Comparison of ENCODE assay signal across 8 cellular contexts in genomic region chr12:113152835-113153814, GRCh38. TPM values are rescaled to one million over a fixed set of nuclear protein-coding genes. Genes with fewer than 3 reads are reported as not detected.
DNase-seq lines count a peak whose midpoint lies in the region; ATAC-seq and TF ChIP-seq lines count a peak whose summit lies in the region.

No MANE protein-coding gene starts in this region.

- no peaks in the 10 kb centered on the region for H3K9me3 Mint-ChIP-seq in activated CD4-positive, alpha-beta T cell treated with anti-CD3 and anti-CD28 coated beads, Interleukin-2, amount 10 ng/mL, durations not matched to agents 24 days and 14 days

- peak; percentile 47 to 62 (median 53) for TF ChIP-seq CTCF in right lobe of liver (IDR thresholded peaks at IDR 0.05)

- H3K27me3 Mint-ChIP-seq in activated CD4-positive, alpha-beta T cell treated with anti-CD3 and anti-CD28 coated beads, Interleukin-2, amount 10 ng/mL, durations not matched to agents 24 days and 14 days: peaks cover 26% of the 10 kb centered on the region

- peaks cover 16% of the 10 kb centered on the region for H3K36me3 Mint-ChIP-seq in activated CD4-positive, alpha-beta T cell treated with anti-CD3 and anti-CD28 coated beads, Interleukin-2, amount 10 ng/mL, durations not matched to agents 24 days and 14 days (ENCODE audit: low read depth)

- no peaks in the 10 kb centered on the region for H3K9me3 ChIP-seq in right lobe of liver

- DNase-seq in GM03348 (ENCODE audit: low spot score) (peak; percentile 92), NCI-H460 (ENCODE audit: extremely low read depth, low read depth) (peak; percentile 74), dermis blood vessel endothelial cell (peak; percentile 81), right lobe of liver (peak; percentile 75 to 78 (median 76))
- DNase-seq in activated CD4-positive, alpha-beta T cell treated with anti-CD3 and anti-CD28 coated beads, Interleukin-2, amount 10 ng/mL, durations not matched to agents 24 days and 14 days: peak; percentile 86
- DNase-seq in stimulated activated CD4-positive, alpha-beta T cell treated with anti-CD3 and anti-CD28 coated beads, Interleukin-2, amount 100 ng/mL, for 48 hours: peak; percentile 44 to 53

- no peak for TF ChIP-seq POLR2A in right lobe of liver (IDR thresholded peaks at IDR 0.05)

- H3K27me3 ChIP-seq in right lobe of liver: no peaks in the 10 kb centered on the region

- H3K4me1 Mint-ChIP-seq in activated CD4-positive, alpha-beta T cell treated with anti-CD3 and anti-CD28 coated beads, Interleukin-2, amount 10 ng/mL, durations not matched to agents 24 days and 14 days: peaks cover 10% of the 10 kb centered on the region

- peaks cover 0 to under 1% (median 0%) of the 10 kb centered on the region in 4 donors for H3K36me3 ChIP-seq in right lobe of liver

- peaks cover 0 to 16% (median 3%) of the 10 kb centered on the region in 4 donors for H3K4me1 ChIP-seq in right lobe of liver

- no peak overlapping the region for H3K27ac Mint-ChIP-seq in activated CD4-positive, alpha-beta T cell treated with anti-CD3 and anti-CD28 coated beads, Interleukin-2, amount 10 ng/mL, durations not matched to agents 24 days and 14 days

- WGBS in right lobe of liver (ENCODE audit: insufficient coverage, low coverage, low lambda C conversion rate, missing lambda C conversion rate): 3% methylated on average over 29 of the region's 70 CpGs

- peak overlapping the region; percentile 85 for H3K4me3 Mint-ChIP-seq in activated CD4-positive, alpha-beta T cell treated with anti-CD3 and anti-CD28 coated beads, Interleukin-2, amount 10 ng/mL, durations not matched to agents 24 days and 14 days

- intact Hi-C loops in activated CD4-positive, alpha-beta T cell treated with anti-CD3 and anti-CD28 coated beads, Interleukin-2, amount 10 ng/mL, durations not matched to agents 24 days and 14 days (cut with micrococcal nuclease): loop anchor here (1.0 to 10.0 kb wide), 5 partner anchors 17 to 248 kb away; partner anchors contain the start of genes DDX54, OAS1, RITA1 and TPCN1
- intact Hi-C loops in right lobe of liver (cut with DNase I): no loop called here

- peak; percentile 53 for ATAC-seq in HG02973 (IDR thresholded peaks at IDR 0.05; ENCODE audit: unreplicated experiment)
- ATAC-seq in right lobe of liver: peak; percentile 92 to 97 (median 96)
- no peak for ATAC-seq in GM18519 (IDR thresholded peaks at IDR 0.05; ENCODE audit: low FRiP score, unreplicated experiment)

- H3K4me3 ChIP-seq in right lobe of liver: peak overlapping the region; percentile 16 to 50 (median 25)

- no peak overlapping the region for H3K27ac ChIP-seq in right lobe of liver

RNA-seq across cellular contexts. Expression of gene CFAP73, which starts 3.6 kb away (rescaled TPM):
- 0.20 and 0.97 TPM in 2 replicates for total RNA-seq in NCI-H460 (2014; rRNA removed; shearing (Covaris generic))
- 2.9 and 3.0 TPM in 2 replicates for polyA plus RNA-seq in NCI-H460 (2014; cell fraction: nucleus; rRNA removed)
- not detected in 2 replicates for total RNA-seq in activated CD4-positive, alpha-beta T cell treated with anti-CD3 and anti-CD28 coated beads, Interleukin-2, amount 10 ng/mL, durations not matched to agents 24 days and 14 days
- total RNA-seq in dermis blood vessel endothelial cell: not detected in 2 replicates
- under 1 TPM in 1 of 6 experiments, not detected in 5; 0.15 TPM for total RNA-seq in right lobe of liver

RNA-seq across cellular contexts. Expression of gene RASAL1, which starts 17.6 kb away (rescaled TPM):
- total RNA-seq in NCI-H460 (2014; rRNA removed; shearing (Covaris generic)): 2.3 and 2.6 TPM in 2 replicates
- polyA plus RNA-seq in NCI-H460 (2014; cell fraction: nucleus; rRNA removed): 34.5 and 45.6 TPM in 2 replicates
- 0.52 and 1.1 TPM in 2 replicates for total RNA-seq in activated CD4-positive, alpha-beta T cell treated with anti-CD3 and anti-CD28 coated beads, Interleukin-2, amount 10 ng/mL, durations not matched to agents 24 days and 14 days
- under 0.01 and 0.05 TPM in 2 replicates for total RNA-seq in dermis blood vessel endothelial cell
- total RNA-seq in right lobe of liver: under 1 TPM in 4 of 6 experiments, not detected in 2; 0.10 to 0.24 (median 0.15) TPM

RNA-seq across cellular contexts. Expression of gene DDX54, which starts 32.2 kb away (rescaled TPM):
- total RNA-seq in NCI-H460 (2014; rRNA removed; shearing (Covaris generic)): 54.5 and 61.9 TPM in 2 replicates
- 72.3 and 125 TPM in 2 replicates for polyA plus RNA-seq in NCI-H460 (2014; cell fraction: nucleus; rRNA removed)
- total RNA-seq in activated CD4-positive, alpha-beta T cell treated with anti-CD3 and anti-CD28 coated beads, Interleukin-2, amount 10 ng/mL, durations not matched to agents 24 days and 14 days: 122 and 127 TPM in 2 replicates
- 44.7 and 49.0 TPM in 2 replicates for total RNA-seq in dermis blood vessel endothelial cell
- total RNA-seq in right lobe of liver: 10 to 100 TPM; 22.8 to 43.8 (median 31.1) TPM

RNA-seq across cellular contexts. Expression of gene RITA1, which starts 32.4 kb away (rescaled TPM):
- 22.3 and 25.9 TPM in 2 replicates for total RNA-seq in NCI-H460 (2014; rRNA removed; shearing (Covaris generic))
- 39.6 and 44.8 TPM in 2 replicates for polyA plus RNA-seq in NCI-H460 (2014; cell fraction: nucleus; rRNA removed)
- 25.5 and 25.8 TPM in 2 replicates for total RNA-seq in activated CD4-positive, alpha-beta T cell treated with anti-CD3 and anti-CD28 coated beads, Interleukin-2, amount 10 ng/mL, durations not matched to agents 24 days and 14 days
- total RNA-seq in dermis blood vessel endothelial cell (25.0 and 28.3 TPM in 2 replicates), right lobe of liver (10 to 100 TPM; 11.1 to 33.0 (median 22.3) TPM)
